Comparison of ENCODE assay signal across 11 cellular contexts in the genomic region with DNA sequence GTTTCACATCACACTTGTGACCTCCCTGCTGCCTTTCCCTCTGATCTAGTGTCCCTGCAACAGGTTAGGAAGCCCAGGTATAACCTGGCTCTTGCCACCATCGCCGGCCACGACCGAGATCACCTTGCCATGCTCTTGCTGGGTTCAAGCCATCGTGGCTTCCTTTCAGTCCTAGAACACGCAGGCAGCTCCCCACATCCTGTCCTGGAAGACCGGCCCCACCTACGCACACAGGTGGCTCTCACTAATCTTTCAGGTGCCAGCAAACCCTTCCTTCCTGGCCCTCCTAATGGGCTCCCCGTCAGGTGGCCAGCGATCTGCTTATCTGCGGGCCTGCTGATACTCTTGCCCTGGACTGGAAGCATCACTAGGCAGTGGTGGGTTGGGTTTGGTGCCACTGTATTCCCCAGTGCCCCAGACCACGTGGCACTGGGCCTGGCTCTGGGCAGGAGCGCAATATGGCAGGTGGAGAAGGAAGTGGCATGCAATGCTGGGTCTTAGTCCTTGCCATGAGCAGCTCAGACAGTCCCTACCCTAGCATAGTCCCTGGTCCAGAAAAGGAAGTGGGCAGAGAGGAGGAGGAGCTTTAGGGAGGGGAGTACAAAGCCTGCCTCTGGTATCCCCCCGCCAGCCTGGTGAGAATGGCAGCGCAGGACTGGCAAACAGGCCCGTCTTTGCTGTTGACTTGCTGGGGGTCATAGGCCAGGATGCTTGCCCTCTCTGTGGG. TPM values are rescaled to one million over a fixed set of nuclear protein-coding genes. Genes with fewer than 3 reads are reported as not detected.
DNase-seq lines count a peak whose midpoint lies in the region; ATAC-seq and TF ChIP-seq lines count a peak whose summit lies in the region.
"Had no signal": no experiment of that assay in that cellular context is flagged by ENCODE, and none has a peak within 500 bp of the region (broad histone marks: within the 10 kb centered on the region; RNA-seq: fewer than 3 reads in every experiment).

No MANE protein-coding gene starts in this region.

- H3K4me1 Mint-ChIP-seq in Calu3 (ENCODE audit: low read depth, unreplicated experiment), result peaks cover 59% of the 10 kb centered on the region
- H3K4me1 Mint-ChIP-seq in activated CD4-positive, alpha-beta memory T cell treated with anti-CD3 and anti-CD28 coated beads, Interleukin-2, amount 10 ng/mL, durations not matched to agents 7 days and 5 days, result peaks cover 31% of the 10 kb centered on the region

- H3K4me1 ChIP-seq in BLaER1, result peaks cover 100% of the 10 kb centered on the region
- peaks cover 26% of the 10 kb centered on the region for H3K4me1 ChIP-seq in mucosa of descending colon (ENCODE audit: low read depth)

- H3K4me3 ChIP-seq in BLaER1 (peak overlapping the region; percentile 27; the same call in 1 of the 2 replicates), mucosa of descending colon (no peak overlapping the region)

- H3K27me3 ChIP-seq in BLaER1, result no peaks in the 10 kb centered on the region

- peaks cover 62% of the 10 kb centered on the region for H4K20me1 ChIP-seq in BLaER1

- POLR2A ChIA-PET in activated CD4-positive, alpha-beta memory T cell treated with anti-CD3 and anti-CD28 coated beads, Interleukin-2, amount 10 ng/mL, durations not matched to agents 7 days and 5 days (lab: Charles Lee), result interaction anchor here (1.1 kb wide), 1 partner anchor 12 kb away, joined by 6 read pairs; the partner anchor contains the start of gene PPP1R37

- peak overlapping the region; percentile 6 for H3K27ac Mint-ChIP-seq in Calu3 (ENCODE audit: unreplicated experiment)
- peak overlapping the region; percentile 37 for H3K27ac Mint-ChIP-seq in activated CD4-positive, alpha-beta memory T cell treated with anti-CD3 and anti-CD28 coated beads, Interleukin-2, amount 10 ng/mL, durations not matched to agents 7 days and 5 days

- H3K9me3 ChIP-seq in BLaER1 (no peaks in the 10 kb centered on the region), mucosa of descending colon (no peaks in the 10 kb centered on the region)

- peak overlapping the region; percentile 16; the same call in 1 of the 2 replicates for H3K9ac ChIP-seq in BLaER1

- H3K27ac ChIP-seq in BLaER1, result peak overlapping the region; percentile 74

- peak; percentile 13 for ATAC-seq in mucosa of descending colon
- no peak for ATAC-seq in HG03520 (IDR thresholded peaks at IDR 0.05; ENCODE audit: unreplicated experiment)
- no peak for ATAC-seq in HG02678 (IDR thresholded peaks at IDR 0.05; ENCODE audit: unreplicated experiment)

- CTCF ChIA-PET in Calu3 (lab: Charles Lee), result interaction anchor here (0.6 to 1.2 kb wide), 2 partner anchors 12 to 194 kb away, joined by 4 to 5 read pairs; partner anchors contain the start of gene PPP1R37
- CTCF ChIA-PET in activated CD4-positive, alpha-beta memory T cell treated with anti-CD3 and anti-CD28 coated beads, Interleukin-2, amount 10 ng/mL, durations not matched to agents 7 days and 5 days (lab: Charles Lee), result interaction anchor here (1.4 to 1.7 kb wide), 2 partner anchors 13 to 62 kb away, joined by 3 read pairs; no protein-coding TSS in a partner anchor

- no peak for TF ChIP-seq CTCF in Calu3 (IDR thresholded peaks at IDR 0.05; ENCODE audit: unreplicated experiment)
- no peak for TF ChIP-seq CTCF in mucosa of descending colon (IDR thresholded peaks at IDR 0.05)

- H3K4me3 Mint-ChIP-seq in Calu3 (ENCODE audit: low read depth, unreplicated experiment), result no peak overlapping the region
- no peak overlapping the region for H3K4me3 Mint-ChIP-seq in activated CD4-positive, alpha-beta memory T cell treated with anti-CD3 and anti-CD28 coated beads, Interleukin-2, amount 10 ng/mL, durations not matched to agents 7 days and 5 days

- H3K36me3 Mint-ChIP-seq in Calu3 (ENCODE audit: insufficient read depth, unreplicated experiment), result peaks cover 22% of the 10 kb centered on the region
- H3K36me3 Mint-ChIP-seq in activated CD4-positive, alpha-beta memory T cell treated with anti-CD3 and anti-CD28 coated beads, Interleukin-2, amount 10 ng/mL, durations not matched to agents 7 days and 5 days (ENCODE audit: low read depth), result no peaks in the 10 kb centered on the region

- no peak for DNase-seq in Calu3
- DNase-seq in activated CD4-positive, alpha-beta memory T cell treated with anti-CD3 and anti-CD28 coated beads, Interleukin-2, amount 10 ng/mL, durations not matched to agents 7 days and 5 days, result no peak
- DNase-seq in mucosa of descending colon, result no peak
- no peak for DNase-seq in pons (ENCODE audit: low spot score)
- no peak for DNase-seq in NCI-H2227 (lab: John Stamatoyannopoulos, UW; ENCODE audit: unreplicated experiment)
- DNase-seq: activated CD4-positive, alpha-beta T cell treated with anti-CD3 and anti-CD28 coated beads, Interleukin-2, amount 50 U/mL, for 4 hours; NCI-H524 treated with DMSO at 0.1 percent for 48 hours had no signal

- H3K36me3 ChIP-seq in BLaER1 (peaks cover 6% of the 10 kb centered on the region), mucosa of descending colon (ENCODE audit: low read depth) (no peaks in the 10 kb centered on the region)

- H3K4me2 ChIP-seq in BLaER1, result peak overlapping the region; percentile 93

- intact Hi-C loops in Calu3 (cut with micrococcal nuclease; ENCODE audit: unreplicated experiment), result no loop called here
- intact Hi-C loops in mucosa of descending colon (cut with DNase I, micrococcal nuclease), result no loop called here

- no peaks in the 10 kb centered on the region for H3K9me3 Mint-ChIP-seq in Calu3 (ENCODE audit: low read depth, unreplicated experiment)
- H3K9me3 Mint-ChIP-seq in activated CD4-positive, alpha-beta memory T cell treated with anti-CD3 and anti-CD28 coated beads, Interleukin-2, amount 10 ng/mL, durations not matched to agents 7 days and 5 days, result no peaks in the 10 kb centered on the region

- no TSS peak for BruUV-seq in Calu3 (replicated peaks; lab: Mats Ljungman, UMichigan)

- H3K27me3 Mint-ChIP-seq in Calu3 (ENCODE audit: unreplicated experiment), result no peaks in the 10 kb centered on the region
- H3K27me3 Mint-ChIP-seq in activated CD4-positive, alpha-beta memory T cell treated with anti-CD3 and anti-CD28 coated beads, Interleukin-2, amount 10 ng/mL, durations not matched to agents 7 days and 5 days, result no peaks in the 10 kb centered on the region

RNA-seq across cellular contexts. Expression of gene PPP1R37, which starts 11.8 kb away (rescaled TPM):
- 45.7 and 59.7 TPM in 2 replicates for total RNA-seq in Calu3 (2022)
- 10 to 100 TPM; 16.3 to 16.4 TPM for total RNA-seq in activated CD4-positive, alpha-beta memory T cell treated with anti-CD3 and anti-CD28 coated beads, Interleukin-2, amount 10 ng/mL, durations not matched to agents 7 days and 5 days
- total RNA-seq in mucosa of descending colon, result 10 to 100 TPM; 27.2 to 33.6 (median 31.7) TPM

RNA-seq across cellular contexts. Expression of gene GEMIN7, which starts 25.8 kb away (rescaled TPM):
- total RNA-seq in Calu3 (2022) (36.0 and 42.0 TPM in 2 replicates), mucosa of descending colon (10 to 100 TPM; 14.4 to 22.6 (median 21.8) TPM)
- 10 to 100 TPM; 31.7 to 35.5 TPM for total RNA-seq in activated CD4-positive, alpha-beta memory T cell treated with anti-CD3 and anti-CD28 coated beads, Interleukin-2, amount 10 ng/mL, durations not matched to agents 7 days and 5 days

RNA-seq across cellular contexts. Expression of gene ZNF296, which starts 28.5 kb away (rescaled TPM):
- total RNA-seq in Calu3 (2022) (5.3 and 6.3 TPM in 2 replicates), mucosa of descending colon (1 to 10 TPM; 2.8 to 5.0 (median 4.9) TPM)
- total RNA-seq in activated CD4-positive, alpha-beta memory T cell treated with anti-CD3 and anti-CD28 coated beads, Interleukin-2, amount 10 ng/mL, durations not matched to agents 7 days and 5 days, result 1 to 10 TPM; 5.4 to 5.9 TPM

RNA-seq across cellular contexts. Expression of gene NKPD1, which starts 56.0 kb away (rescaled TPM):
- total RNA-seq in Calu3 (2022), result 0.64 TPM in 2 replicates
- total RNA-seq in activated CD4-positive, alpha-beta memory T cell treated with anti-CD3 and anti-CD28 coated beads, Interleukin-2, amount 10 ng/mL, durations not matched to agents 7 days and 5 days, result under 1 TPM; 0.10 to 0.15 TPM
- total RNA-seq in mucosa of descending colon, result not detected
- total RNA-seq: epithelial cell of proximal tubule had no signal
